In the genomic region with DNA sequence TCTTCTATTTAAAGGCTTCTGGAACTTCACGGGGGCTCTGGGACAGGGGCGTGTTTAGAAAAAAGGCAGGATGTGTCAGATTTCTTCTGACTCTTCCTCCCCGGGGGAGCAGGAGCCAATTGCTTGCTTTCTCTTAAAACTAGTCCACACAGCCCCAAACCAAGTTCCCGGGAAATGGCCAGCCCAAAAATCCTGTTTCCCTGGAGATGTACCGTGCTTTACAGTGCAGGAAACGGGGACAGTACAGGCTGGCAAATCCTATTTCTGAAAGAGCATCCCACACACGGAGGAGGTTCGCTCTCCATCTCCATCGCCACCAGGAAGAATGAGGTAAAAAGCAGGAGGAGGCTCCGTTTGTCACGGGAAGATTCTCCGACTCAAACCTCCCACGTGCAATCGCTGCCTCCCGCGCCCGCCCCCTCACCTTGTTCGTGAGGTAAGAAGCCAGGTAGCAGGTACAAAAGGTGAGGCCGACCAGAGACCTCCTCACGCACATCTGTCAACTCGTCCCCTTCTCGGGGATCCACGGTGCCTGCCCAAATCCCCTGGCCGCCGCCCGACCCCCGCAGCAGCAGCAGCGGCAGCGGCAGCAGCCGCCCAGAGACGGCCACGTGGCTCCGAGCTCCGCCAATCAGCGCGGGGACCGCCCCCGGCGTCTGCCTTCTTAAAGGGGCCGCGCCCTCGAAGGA, we compare ENCODE assay signal across 8 cellular contexts.
DNase-seq lines count a peak whose midpoint lies in the region; ATAC-seq lines count a peak whose summit lies in the region.

No MANE protein-coding gene starts in this region.

- peak; percentile 72 for ATAC-seq in GM18519 (IDR thresholded peaks at IDR 0.05; ENCODE audit: low FRiP score, unreplicated experiment)
- ATAC-seq in HG03039 (IDR thresholded peaks at IDR 0.05; ENCODE audit: unreplicated experiment) = peak; percentile 89
- ATAC-seq in activated CD4-positive, CD25-positive, alpha-beta regulatory T cell treated with anti-CD3 and anti-CD28 coated beads, Interleukin-2, amount 50 U/mL, for 24 hours = peak; percentile 98 to 99
- ATAC-seq in central memory CD8-positive, alpha-beta T cell (replicated peaks; ENCODE audit: extremely low read depth, poor library complexity, severe bottlenecking) = peak; percentile 90

- H3K27ac Mint-ChIP-seq in central memory CD8-positive, alpha-beta T cell (ENCODE audit: low read depth) = no peak overlapping the region

- peak; percentile 72 for DNase-seq in ACHN
- peak; percentile 81 for DNase-seq in NCI-H2196 (lab: John Stamatoyannopoulos, UW; ENCODE audit: unreplicated experiment)
- DNase-seq in central memory CD8-positive, alpha-beta T cell (ENCODE audit: low spot score in 2 of 2) = peak; percentile 46 to 49
- peak; percentile 88 for DNase-seq in islet precursor cell
- DNase-seq in stimulated activated CD4-positive, alpha-beta T cell treated with anti-CD3 and anti-CD28 coated beads, Interleukin-12 subunit alpha, Interleukin-12 subunit beta, amount 100 ng/mL, for 4 hours = peak; percentile 79

- in situ Hi-C loops in ACHN (cut with HindIII; ENCODE audit: low pct_ligation_motif_present, low pct_unique_long_range_greater_than_20kb, low sequenced_read_pairs) = no loop called here

- peak overlapping the region; percentile 84 for H3K4me3 Mint-ChIP-seq in central memory CD8-positive, alpha-beta T cell

- peaks cover 13% of the 10 kb centered on the region for H3K4me1 Mint-ChIP-seq in central memory CD8-positive, alpha-beta T cell

- H3K9me3 Mint-ChIP-seq in central memory CD8-positive, alpha-beta T cell = no peaks in the 10 kb centered on the region

- peaks cover 3% of the 10 kb centered on the region for H3K36me3 Mint-ChIP-seq in central memory CD8-positive, alpha-beta T cell (ENCODE audit: insufficient read depth)

- H3K27me3 Mint-ChIP-seq in central memory CD8-positive, alpha-beta T cell = peaks cover 5% of the 10 kb centered on the region

Comparison
In these comparisons a context has a peak if more than half of its experiments do, and no peak if none do; other contexts are left out.
1. Peak in every context shown above with its lines: DNase-seq and ATAC-seq.